Comparison of ENCODE assay signal across 1 cellular context in the genomic region with DNA sequence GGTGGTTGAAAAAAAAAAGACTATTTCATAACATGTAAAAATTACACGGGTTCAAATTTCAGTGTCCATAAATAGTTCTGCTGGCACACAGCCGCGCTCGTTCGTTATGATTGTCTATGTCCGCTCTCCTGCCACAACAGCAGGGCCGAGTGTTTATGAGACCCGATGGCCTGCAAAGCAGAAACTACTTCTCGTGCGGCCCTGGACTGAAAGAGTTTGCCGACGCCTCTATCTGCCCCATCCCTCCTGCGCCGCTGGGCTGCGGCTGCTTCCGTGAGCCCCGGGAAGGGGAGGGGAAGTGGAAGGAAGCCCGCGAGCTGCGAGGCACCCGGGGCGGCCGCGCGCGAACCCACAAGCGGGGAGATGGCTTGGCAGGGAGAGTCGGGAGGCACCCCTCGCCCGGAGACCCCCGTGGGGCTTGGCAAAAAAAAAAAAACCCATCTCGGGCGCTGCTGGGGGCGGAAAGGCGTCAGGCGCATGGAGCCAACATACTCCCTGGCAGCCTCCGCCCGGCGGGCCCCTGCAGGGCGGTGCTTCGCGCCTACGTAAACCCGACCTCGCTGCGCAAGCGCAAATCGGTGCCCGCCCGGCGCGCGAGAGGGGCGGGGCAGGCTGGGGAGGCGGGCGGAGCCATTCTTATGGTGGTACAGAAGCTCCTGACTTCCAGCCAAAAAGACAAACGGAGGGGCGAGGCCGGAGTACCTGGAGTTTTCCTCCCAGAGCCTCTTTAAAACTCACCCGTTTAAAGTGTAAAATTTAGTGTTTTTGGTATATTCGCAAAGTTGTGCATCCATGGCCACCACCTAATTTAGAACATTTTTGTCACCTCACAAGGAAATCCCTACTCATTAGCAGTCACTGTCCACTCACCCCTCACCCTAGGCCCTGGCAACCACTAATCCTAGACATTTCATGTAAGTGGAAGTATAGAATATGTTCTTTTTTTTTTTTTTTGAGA.
TF ChIP-seq lines count a peak whose summit lies in the region.

No MANE protein-coding gene starts in this region.

TF ChIP-seq in GM12878, 131 proteins besides CTCF, POLR2A, EP300 and RAD21 (continued from another document and continues in another):
- TF ChIP-seq, protein P1, sequence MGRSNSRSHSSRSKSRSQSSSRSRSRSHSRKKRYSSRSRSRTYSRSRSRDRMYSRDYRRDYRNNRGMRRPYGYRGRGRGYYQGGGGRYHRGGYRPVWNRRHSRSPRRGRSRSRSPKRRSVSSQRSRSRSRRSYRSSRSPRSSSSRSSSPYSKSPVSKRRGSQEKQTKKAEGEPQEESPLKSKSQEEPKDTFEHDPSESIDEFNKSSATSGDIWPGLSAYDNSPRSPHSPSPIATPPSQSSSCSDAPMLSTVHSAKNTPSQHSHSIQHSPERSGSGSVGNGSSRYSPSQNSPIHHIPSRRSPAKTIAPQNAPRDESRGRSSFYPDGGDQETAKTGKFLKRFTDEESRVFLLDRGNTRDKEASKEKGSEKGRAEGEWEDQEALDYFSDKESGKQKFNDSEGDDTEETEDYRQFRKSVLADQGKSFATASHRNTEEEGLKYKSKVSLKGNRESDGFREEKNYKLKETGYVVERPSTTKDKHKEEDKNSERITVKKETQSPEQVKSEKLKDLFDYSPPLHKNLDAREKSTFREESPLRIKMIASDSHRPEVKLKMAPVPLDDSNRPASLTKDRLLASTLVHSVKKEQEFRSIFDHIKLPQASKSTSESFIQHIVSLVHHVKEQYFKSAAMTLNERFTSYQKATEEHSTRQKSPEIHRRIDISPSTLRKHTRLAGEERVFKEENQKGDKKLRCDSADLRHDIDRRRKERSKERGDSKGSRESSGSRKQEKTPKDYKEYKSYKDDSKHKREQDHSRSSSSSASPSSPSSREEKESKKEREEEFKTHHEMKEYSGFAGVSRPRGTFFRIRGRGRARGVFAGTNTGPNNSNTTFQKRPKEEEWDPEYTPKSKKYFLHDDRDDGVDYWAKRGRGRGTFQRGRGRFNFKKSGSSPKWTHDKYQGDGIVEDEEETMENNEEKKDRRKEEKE (IDR thresholded peaks at IDR 0.05) = no peak
- no peak for TF ChIP-seq PRDM15 (CRISPR knock-in tag; IDR thresholded peaks at IDR 0.05)
- TF ChIP-seq MLLT1 (IDR thresholded peaks at IDR 0.05) = 0 out of 2 replicates have a peak, but pooled peaks have one; percentile 40
- TF ChIP-seq SIX5 (IDR thresholded peaks at IDR 0.05; ENCODE audit: low read depth, low read length, severe bottlenecking) = no peak
- peak; percentile 67; the same call in 2 of the 3 replicates for TF ChIP-seq POU2F2 (IDR thresholded peaks at IDR 0.05; ENCODE audit: borderline replicate concordance, low read depth, low read length)
- no peak for TF ChIP-seq TARDBP (IDR thresholded peaks at IDR 0.05; ENCODE audit: borderline replicate concordance)
- TF ChIP-seq BCL11A (IDR thresholded peaks at IDR 0.05; ENCODE audit: low read depth, low read length) = no peak
- no peak for TF ChIP-seq MYC (IDR thresholded peaks at IDR 0.05; ENCODE audit: insufficient read depth, insufficient read length, insufficient replicate concordance, low read length, severe bottlenecking)
- peak in 1 of 2 experiments; percentile 35; a peak in 1 of 4 replicates for TF ChIP-seq ETV6 (conservative IDR thresholded peaks at IDR 0.05 in 1 of 2, IDR thresholded peaks at IDR 0.05 in 1 of 2; ENCODE audit: borderline replicate concordance in 1 of 2, low read depth in 1 of 2)
- TF ChIP-seq, protein P2, sequence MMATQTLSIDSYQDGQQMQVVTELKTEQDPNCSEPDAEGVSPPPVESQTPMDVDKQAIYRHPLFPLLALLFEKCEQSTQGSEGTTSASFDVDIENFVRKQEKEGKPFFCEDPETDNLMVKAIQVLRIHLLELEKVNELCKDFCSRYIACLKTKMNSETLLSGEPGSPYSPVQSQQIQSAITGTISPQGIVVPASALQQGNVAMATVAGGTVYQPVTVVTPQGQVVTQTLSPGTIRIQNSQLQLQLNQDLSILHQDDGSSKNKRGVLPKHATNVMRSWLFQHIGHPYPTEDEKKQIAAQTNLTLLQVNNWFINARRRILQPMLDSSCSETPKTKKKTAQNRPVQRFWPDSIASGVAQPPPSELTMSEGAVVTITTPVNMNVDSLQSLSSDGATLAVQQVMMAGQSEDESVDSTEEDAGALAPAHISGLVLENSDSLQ (IDR thresholded peaks at IDR 0.05) = no peak
- TF ChIP-seq TCF3 (IDR thresholded peaks at IDR 0.05; ENCODE audit: borderline replicate concordance, insufficient read depth, low read depth, low read length) = no peak
- TF ChIP-seq DPF2 (IDR thresholded peaks at IDR 0.05) = 0 out of 2 replicates have a peak, but pooled peaks have one; percentile 70
- TF ChIP-seq KAT2A (conservative IDR thresholded peaks at IDR 0.05; ENCODE audit: control insufficient read depth, low read depth, low read length) = no peak
- TF ChIP-seq TAF1 (IDR thresholded peaks at IDR 0.05; ENCODE audit: borderline replicate concordance, low read depth, low read length) = no peak; the same call in 1 of the 2 replicates
- peak; percentile 41 for TF ChIP-seq MEF2B (IDR thresholded peaks at IDR 0.05; ENCODE audit: partially characterized antibody, poor library complexity, severe bottlenecking)
- peak; percentile 72 for TF ChIP-seq NRF1 (conservative IDR thresholded peaks at IDR 0.05; ENCODE audit: low read depth, low read length)
- no peak for TF ChIP-seq SP1 (IDR thresholded peaks at IDR 0.05; ENCODE audit: low read depth, low read length)
- TF ChIP-seq KDM1A (IDR thresholded peaks at IDR 0.05; ENCODE audit: borderline replicate concordance) = no peak
- TF ChIP-seq, protein P3, sequence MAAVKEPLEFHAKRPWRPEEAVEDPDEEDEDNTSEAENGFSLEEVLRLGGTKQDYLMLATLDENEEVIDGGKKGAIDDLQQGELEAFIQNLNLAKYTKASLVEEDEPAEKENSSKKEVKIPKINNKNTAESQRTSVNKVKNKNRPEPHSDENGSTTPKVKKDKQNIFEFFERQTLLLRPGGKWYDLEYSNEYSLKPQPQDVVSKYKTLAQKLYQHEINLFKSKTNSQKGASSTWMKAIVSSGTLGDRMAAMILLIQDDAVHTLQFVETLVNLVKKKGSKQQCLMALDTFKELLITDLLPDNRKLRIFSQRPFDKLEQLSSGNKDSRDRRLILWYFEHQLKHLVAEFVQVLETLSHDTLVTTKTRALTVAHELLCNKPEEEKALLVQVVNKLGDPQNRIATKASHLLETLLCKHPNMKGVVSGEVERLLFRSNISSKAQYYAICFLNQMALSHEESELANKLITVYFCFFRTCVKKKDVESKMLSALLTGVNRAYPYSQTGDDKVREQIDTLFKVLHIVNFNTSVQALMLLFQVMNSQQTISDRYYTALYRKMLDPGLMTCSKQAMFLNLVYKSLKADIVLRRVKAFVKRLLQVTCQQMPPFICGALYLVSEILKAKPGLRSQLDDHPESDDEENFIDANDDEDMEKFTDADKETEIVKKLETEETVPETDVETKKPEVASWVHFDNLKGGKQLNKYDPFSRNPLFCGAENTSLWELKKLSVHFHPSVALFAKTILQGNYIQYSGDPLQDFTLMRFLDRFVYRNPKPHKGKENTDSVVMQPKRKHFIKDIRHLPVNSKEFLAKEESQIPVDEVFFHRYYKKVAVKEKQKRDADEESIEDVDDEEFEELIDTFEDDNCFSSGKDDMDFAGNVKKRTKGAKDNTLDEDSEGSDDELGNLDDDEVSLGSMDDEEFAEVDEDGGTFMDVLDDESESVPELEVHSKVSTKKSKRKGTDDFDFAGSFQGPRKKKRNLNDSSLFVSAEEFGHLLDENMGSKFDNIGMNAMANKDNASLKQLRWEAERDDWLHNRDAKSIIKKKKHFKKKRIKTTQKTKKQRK (IDR thresholded peaks at IDR 0.05; ENCODE audit: low read depth, low read length) = no peak
- no peak for TF ChIP-seq PAX8 (IDR thresholded peaks at IDR 0.05)
- TF ChIP-seq MYB (IDR thresholded peaks at IDR 0.05; ENCODE audit: borderline replicate concordance, low read depth, low read length) = no peak
- TF ChIP-seq ESRRA (IDR thresholded peaks at IDR 0.05; ENCODE audit: low read length) = no peak
- TF ChIP-seq, protein P4, sequence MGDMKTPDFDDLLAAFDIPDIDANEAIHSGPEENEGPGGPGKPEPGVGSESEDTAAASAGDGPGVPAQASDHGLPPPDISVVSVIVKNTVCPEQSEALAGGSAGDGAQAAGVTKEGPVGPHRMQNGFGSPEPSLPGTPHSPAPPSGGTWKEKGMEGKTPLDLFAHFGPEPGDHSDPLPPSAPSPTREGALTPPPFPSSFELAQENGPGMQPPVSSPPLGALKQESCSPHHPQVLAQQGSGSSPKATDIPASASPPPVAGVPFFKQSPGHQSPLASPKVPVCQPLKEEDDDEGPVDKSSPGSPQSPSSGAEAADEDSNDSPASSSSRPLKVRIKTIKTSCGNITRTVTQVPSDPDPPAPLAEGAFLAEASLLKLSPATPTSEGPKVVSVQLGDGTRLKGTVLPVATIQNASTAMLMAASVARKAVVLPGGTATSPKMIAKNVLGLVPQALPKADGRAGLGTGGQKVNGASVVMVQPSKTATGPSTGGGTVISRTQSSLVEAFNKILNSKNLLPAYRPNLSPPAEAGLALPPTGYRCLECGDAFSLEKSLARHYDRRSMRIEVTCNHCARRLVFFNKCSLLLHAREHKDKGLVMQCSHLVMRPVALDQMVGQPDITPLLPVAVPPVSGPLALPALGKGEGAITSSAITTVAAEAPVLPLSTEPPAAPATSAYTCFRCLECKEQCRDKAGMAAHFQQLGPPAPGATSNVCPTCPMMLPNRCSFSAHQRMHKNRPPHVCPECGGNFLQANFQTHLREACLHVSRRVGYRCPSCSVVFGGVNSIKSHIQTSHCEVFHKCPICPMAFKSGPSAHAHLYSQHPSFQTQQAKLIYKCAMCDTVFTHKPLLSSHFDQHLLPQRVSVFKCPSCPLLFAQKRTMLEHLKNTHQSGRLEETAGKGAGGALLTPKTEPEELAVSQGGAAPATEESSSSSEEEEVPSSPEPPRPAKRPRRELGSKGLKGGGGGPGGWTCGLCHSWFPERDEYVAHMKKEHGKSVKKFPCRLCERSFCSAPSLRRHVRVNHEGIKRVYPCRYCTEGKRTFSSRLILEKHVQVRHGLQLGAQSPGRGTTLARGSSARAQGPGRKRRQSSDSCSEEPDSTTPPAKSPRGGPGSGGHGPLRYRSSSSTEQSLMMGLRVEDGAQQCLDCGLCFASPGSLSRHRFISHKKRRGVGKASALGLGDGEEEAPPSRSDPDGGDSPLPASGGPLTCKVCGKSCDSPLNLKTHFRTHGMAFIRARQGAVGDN (IDR thresholded peaks at IDR 0.05) = peak; percentile 64; the same call in 1 of the 2 replicates
- TF ChIP-seq, protein P5, sequence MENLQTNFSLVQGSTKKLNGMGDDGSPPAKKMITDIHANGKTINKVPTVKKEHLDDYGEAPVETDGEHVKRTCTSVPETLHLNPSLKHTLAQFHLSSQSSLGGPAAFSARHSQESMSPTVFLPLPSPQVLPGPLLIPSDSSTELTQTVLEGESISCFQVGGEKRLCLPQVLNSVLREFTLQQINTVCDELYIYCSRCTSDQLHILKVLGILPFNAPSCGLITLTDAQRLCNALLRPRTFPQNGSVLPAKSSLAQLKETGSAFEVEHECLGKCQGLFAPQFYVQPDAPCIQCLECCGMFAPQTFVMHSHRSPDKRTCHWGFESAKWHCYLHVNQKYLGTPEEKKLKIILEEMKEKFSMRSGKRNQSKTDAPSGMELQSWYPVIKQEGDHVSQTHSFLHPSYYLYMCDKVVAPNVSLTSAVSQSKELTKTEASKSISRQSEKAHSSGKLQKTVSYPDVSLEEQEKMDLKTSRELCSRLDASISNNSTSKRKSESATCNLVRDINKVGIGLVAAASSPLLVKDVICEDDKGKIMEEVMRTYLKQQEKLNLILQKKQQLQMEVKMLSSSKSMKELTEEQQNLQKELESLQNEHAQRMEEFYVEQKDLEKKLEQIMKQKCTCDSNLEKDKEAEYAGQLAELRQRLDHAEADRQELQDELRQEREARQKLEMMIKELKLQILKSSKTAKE (IDR thresholded peaks at IDR 0.05; ENCODE audit: low read depth, poor library complexity, severe bottlenecking) = no peak
- TF ChIP-seq RBBP5 (conservative IDR thresholded peaks at IDR 0.05) = no peak
- TF ChIP-seq SMC3 (IDR thresholded peaks at IDR 0.05; ENCODE audit: borderline replicate concordance, low read length) = no peak
- TF ChIP-seq WRNIP1 (IDR thresholded peaks at IDR 0.05; ENCODE audit: borderline replicate concordance, low read depth, low read length) = no peak
- no peak for TF ChIP-seq KLF5 (IDR thresholded peaks at IDR 0.05; ENCODE audit: partially characterized antibody)
- TF ChIP-seq SPI1 (IDR thresholded peaks at IDR 0.05; ENCODE audit: borderline replicate concordance, insufficient read depth, low read depth, low read length) = peak; percentile 76
- TF ChIP-seq, protein P6, sequence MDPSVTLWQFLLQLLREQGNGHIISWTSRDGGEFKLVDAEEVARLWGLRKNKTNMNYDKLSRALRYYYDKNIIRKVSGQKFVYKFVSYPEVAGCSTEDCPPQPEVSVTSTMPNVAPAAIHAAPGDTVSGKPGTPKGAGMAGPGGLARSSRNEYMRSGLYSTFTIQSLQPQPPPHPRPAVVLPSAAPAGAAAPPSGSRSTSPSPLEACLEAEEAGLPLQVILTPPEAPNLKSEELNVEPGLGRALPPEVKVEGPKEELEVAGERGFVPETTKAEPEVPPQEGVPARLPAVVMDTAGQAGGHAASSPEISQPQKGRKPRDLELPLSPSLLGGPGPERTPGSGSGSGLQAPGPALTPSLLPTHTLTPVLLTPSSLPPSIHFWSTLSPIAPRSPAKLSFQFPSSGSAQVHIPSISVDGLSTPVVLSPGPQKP (IDR thresholded peaks at IDR 0.05; ENCODE audit: low read depth, low read length) = no peak
